Comparison of ENCODE assay signal across 1 cellular context in the genomic region with DNA sequence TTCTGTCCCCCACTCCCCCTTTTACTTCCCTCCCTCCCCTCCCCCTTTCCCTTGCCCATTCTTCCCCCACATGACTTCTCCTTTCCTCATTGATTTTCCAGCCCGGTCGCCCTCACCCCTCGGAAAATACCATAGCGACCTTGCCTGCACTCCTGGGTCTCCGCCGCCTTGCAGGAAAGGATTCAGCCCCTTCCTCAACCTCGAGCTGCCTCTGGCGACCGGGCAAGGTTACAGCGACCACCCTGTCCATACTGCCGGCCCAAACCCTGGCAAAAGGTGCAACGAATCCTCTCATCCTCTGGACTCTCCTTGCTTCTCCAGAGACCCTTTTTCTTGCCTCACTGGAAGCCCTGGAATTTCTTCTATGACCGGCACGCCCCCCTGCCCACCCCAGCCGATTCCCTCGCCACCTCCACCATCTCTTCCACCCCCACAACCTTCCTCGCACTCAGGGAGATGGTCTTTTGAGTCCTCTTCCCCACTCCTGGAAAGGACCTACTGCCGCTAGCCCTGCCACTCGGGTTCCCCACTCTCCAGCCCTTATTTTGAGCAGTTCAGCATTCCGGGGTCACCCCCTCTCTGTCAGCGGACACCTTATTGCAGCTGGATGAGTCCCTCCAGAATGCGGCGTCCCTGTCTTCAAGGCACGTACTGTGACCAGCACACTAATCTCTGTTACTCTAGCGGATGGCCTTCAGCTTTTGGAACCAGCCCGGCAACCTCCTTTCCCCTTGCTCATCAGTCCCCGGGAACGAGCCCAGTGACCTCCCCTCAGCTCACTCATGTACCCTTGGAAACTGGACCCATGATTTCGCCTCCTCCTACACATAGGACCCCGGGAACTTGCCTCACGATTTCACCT.
TF ChIP-seq lines count a peak whose summit lies in the region.

No MANE protein-coding gene starts in this region.

TF ChIP-seq in GM23338, 12 proteins besides CTCF, POLR2A, EP300 and RAD21 (continued from another document):
- TF ChIP-seq, protein P1, sequence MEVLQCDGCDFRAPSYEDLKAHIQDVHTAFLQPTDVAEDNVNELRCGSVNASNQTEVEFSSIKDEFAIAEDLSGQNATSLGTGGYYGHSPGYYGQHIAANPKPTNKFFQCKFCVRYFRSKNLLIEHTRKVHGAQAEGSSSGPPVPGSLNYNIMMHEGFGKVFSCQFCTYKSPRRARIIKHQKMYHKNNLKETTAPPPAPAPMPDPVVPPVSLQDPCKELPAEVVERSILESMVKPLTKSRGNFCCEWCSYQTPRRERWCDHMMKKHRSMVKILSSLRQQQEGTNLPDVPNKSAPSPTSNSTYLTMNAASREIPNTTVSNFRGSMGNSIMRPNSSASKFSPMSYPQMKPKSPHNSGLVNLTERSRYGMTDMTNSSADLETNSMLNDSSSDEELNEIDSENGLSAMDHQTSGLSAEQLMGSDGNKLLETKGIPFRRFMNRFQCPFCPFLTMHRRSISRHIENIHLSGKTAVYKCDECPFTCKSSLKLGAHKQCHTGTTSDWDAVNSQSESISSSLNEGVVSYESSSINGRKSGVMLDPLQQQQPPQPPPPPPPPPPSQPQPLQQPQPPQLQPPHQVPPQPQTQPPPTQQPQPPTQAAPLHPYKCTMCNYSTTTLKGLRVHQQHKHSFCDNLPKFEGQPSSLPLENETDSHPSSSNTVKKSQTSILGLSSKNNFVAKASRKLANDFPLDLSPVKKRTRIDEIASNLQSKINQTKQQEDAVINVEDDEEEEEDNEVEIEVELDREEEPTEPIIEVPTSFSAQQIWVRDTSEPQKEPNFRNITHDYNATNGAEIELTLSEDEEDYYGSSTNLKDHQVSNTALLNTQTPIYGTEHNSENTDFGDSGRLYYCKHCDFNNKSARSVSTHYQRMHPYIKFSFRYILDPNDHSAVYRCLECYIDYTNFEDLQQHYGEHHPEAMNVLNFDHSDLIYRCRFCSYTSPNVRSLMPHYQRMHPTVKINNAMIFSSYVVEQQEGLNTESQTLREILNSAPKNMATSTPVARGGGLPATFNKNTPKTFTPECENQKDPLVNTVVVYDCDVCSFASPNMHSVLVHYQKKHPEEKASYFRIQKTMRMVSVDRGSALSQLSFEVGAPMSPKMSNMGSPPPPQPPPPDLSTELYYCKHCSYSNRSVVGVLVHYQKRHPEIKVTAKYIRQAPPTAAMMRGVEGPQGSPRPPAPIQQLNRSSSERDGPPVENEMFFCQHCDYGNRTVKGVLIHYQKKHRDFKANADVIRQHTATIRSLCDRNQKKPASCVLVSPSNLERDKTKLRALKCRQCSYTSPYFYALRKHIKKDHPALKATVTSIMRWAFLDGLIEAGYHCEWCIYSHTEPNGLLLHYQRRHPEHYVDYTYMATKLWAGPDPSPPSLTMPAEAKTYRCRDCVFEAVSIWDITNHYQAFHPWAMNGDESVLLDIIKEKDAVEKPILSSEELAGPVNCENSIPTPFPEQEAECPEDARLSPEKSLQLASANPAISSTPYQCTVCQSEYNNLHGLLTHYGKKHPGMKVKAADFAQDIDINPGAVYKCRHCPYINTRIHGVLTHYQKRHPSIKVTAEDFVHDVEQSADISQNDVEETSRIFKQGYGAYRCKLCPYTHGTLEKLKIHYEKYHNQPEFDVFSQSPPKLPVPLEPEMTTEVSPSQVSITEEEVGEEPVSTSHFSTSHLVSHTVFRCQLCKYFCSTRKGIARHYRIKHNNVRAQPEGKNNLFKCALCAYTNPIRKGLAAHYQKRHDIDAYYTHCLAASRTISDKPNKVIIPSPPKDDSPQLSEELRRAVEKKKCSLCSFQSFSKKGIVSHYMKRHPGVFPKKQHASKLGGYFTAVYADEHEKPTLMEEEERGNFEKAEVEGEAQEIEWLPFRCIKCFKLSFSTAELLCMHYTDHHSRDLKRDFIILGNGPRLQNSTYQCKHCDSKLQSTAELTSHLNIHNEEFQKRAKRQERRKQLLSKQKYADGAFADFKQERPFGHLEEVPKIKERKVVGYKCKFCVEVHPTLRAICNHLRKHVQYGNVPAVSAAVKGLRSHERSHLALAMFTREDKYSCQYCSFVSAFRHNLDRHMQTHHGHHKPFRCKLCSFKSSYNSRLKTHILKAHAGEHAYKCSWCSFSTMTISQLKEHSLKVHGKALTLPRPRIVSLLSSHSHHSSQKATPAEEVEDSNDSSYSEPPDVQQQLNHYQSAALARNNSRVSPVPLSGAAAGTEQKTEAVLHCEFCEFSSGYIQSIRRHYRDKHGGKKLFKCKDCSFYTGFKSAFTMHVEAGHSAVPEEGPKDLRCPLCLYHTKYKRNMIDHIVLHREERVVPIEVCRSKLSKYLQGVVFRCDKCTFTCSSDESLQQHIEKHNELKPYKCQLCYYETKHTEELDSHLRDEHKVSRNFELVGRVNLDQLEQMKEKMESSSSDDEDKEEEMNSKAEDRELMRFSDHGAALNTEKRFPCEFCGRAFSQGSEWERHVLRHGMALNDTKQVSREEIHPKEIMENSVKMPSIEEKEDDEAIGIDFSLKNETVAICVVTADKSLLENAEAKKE (CRISPR knock-in tag; IDR thresholded peaks at IDR 0.05) = no peak
- no peak for TF ChIP-seq ZNF114 (CRISPR knock-in tag; IDR thresholded peaks at IDR 0.05)
- TF ChIP-seq POLR2AphosphoS5 (IDR thresholded peaks at IDR 0.05; ENCODE audit: low read depth) = no peak
- TF ChIP-seq, protein P2, sequence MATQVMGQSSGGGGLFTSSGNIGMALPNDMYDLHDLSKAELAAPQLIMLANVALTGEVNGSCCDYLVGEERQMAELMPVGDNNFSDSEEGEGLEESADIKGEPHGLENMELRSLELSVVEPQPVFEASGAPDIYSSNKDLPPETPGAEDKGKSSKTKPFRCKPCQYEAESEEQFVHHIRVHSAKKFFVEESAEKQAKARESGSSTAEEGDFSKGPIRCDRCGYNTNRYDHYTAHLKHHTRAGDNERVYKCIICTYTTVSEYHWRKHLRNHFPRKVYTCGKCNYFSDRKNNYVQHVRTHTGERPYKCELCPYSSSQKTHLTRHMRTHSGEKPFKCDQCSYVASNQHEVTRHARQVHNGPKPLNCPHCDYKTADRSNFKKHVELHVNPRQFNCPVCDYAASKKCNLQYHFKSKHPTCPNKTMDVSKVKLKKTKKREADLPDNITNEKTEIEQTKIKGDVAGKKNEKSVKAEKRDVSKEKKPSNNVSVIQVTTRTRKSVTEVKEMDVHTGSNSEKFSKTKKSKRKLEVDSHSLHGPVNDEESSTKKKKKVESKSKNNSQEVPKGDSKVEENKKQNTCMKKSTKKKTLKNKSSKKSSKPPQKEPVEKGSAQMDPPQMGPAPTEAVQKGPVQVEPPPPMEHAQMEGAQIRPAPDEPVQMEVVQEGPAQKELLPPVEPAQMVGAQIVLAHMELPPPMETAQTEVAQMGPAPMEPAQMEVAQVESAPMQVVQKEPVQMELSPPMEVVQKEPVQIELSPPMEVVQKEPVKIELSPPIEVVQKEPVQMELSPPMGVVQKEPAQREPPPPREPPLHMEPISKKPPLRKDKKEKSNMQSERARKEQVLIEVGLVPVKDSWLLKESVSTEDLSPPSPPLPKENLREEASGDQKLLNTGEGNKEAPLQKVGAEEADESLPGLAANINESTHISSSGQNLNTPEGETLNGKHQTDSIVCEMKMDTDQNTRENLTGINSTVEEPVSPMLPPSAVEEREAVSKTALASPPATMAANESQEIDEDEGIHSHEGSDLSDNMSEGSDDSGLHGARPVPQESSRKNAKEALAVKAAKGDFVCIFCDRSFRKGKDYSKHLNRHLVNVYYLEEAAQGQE (IDR thresholded peaks at IDR 0.05; ENCODE audit: unreplicated experiment) = no peak
- TF ChIP-seq ZNF331 (CRISPR knock-in tag; IDR thresholded peaks at IDR 0.05; ENCODE audit: low read depth) = no peak
- no peak for TF ChIP-seq JUNB (IDR thresholded peaks at IDR 0.05; ENCODE audit: unreplicated experiment)
